In the genomic region with DNA sequence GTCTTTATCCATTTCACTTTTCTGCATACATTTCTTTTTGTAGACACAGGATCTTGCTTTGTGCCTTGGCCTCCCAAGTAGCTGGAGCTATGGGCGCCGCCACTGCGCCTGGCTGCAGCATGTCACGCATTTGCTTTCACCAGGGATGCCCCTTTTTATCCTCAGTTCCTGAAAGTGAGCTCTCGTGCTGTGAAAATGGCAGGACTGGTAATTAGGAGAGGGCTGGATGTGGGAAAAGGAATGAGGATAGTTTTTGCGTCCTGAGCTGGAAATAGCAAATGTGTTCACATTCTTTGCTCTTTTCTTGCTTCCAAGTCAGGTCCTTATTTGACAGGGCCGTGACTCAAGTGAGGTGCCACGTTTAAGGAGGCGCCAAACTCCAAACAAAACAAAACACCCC, we compare ENCODE assay signal across 1 cellular context.
TF ChIP-seq lines count a peak whose summit lies in the region.

No MANE protein-coding gene starts in this region.

TF ChIP-seq in GM23338, 12 proteins besides CTCF, POLR2A, EP300 and RAD21 (continued from another document):
- TF ChIP-seq, protein P1, sequence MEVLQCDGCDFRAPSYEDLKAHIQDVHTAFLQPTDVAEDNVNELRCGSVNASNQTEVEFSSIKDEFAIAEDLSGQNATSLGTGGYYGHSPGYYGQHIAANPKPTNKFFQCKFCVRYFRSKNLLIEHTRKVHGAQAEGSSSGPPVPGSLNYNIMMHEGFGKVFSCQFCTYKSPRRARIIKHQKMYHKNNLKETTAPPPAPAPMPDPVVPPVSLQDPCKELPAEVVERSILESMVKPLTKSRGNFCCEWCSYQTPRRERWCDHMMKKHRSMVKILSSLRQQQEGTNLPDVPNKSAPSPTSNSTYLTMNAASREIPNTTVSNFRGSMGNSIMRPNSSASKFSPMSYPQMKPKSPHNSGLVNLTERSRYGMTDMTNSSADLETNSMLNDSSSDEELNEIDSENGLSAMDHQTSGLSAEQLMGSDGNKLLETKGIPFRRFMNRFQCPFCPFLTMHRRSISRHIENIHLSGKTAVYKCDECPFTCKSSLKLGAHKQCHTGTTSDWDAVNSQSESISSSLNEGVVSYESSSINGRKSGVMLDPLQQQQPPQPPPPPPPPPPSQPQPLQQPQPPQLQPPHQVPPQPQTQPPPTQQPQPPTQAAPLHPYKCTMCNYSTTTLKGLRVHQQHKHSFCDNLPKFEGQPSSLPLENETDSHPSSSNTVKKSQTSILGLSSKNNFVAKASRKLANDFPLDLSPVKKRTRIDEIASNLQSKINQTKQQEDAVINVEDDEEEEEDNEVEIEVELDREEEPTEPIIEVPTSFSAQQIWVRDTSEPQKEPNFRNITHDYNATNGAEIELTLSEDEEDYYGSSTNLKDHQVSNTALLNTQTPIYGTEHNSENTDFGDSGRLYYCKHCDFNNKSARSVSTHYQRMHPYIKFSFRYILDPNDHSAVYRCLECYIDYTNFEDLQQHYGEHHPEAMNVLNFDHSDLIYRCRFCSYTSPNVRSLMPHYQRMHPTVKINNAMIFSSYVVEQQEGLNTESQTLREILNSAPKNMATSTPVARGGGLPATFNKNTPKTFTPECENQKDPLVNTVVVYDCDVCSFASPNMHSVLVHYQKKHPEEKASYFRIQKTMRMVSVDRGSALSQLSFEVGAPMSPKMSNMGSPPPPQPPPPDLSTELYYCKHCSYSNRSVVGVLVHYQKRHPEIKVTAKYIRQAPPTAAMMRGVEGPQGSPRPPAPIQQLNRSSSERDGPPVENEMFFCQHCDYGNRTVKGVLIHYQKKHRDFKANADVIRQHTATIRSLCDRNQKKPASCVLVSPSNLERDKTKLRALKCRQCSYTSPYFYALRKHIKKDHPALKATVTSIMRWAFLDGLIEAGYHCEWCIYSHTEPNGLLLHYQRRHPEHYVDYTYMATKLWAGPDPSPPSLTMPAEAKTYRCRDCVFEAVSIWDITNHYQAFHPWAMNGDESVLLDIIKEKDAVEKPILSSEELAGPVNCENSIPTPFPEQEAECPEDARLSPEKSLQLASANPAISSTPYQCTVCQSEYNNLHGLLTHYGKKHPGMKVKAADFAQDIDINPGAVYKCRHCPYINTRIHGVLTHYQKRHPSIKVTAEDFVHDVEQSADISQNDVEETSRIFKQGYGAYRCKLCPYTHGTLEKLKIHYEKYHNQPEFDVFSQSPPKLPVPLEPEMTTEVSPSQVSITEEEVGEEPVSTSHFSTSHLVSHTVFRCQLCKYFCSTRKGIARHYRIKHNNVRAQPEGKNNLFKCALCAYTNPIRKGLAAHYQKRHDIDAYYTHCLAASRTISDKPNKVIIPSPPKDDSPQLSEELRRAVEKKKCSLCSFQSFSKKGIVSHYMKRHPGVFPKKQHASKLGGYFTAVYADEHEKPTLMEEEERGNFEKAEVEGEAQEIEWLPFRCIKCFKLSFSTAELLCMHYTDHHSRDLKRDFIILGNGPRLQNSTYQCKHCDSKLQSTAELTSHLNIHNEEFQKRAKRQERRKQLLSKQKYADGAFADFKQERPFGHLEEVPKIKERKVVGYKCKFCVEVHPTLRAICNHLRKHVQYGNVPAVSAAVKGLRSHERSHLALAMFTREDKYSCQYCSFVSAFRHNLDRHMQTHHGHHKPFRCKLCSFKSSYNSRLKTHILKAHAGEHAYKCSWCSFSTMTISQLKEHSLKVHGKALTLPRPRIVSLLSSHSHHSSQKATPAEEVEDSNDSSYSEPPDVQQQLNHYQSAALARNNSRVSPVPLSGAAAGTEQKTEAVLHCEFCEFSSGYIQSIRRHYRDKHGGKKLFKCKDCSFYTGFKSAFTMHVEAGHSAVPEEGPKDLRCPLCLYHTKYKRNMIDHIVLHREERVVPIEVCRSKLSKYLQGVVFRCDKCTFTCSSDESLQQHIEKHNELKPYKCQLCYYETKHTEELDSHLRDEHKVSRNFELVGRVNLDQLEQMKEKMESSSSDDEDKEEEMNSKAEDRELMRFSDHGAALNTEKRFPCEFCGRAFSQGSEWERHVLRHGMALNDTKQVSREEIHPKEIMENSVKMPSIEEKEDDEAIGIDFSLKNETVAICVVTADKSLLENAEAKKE (CRISPR knock-in tag; IDR thresholded peaks at IDR 0.05): no peak
- TF ChIP-seq ZNF331 (CRISPR knock-in tag; IDR thresholded peaks at IDR 0.05; ENCODE audit: low read depth): no peak
